In the genomic region with DNA sequence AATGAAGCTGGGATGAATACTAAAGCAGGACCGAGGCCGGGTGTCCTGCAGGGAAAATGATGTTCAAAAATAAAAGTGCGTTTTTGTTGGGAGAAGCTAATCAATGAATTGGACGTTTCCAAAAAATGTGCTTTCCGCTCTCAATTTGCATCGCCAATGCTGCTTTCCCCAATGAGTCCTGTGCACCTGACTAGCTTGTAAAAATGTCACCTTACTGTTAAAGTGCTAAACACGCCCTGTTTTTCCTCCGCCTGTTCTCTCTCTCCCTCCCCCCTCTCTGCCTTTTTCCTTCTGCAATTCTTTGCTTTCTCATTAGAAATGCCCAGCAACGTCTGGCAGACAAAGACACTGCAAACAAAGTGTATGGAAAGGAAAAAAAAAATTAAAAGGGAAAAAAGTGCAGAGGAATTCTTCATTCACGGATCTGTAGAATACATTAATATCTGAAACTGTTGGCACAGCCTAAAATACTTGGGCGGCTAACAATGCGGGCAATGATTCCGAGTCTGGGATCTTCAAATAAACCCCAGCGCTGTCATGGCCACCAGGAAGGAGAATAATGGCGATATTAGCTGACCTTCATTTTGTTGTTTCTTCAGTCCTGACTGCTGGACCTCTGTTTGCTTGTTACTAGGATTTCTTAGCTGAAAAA, we compare ENCODE assay signal across 28 cellular contexts.
A peak's percentile ranks its signal among the peaks of the same experiment; 100 is the strongest.
DNase-seq lines count a peak whose midpoint lies in the region; ATAC-seq and TF ChIP-seq lines count a peak whose summit lies in the region.
"Had no signal": no experiment of that assay in that cellular context is flagged by ENCODE, and none has a peak within 500 bp of the region (broad histone marks: within the 10 kb centered on the region; RNA-seq: fewer than 3 reads in every experiment).

No MANE protein-coding gene starts in this region.

- no peak for TF ChIP-seq CTCF in glutamatergic neuron (IDR thresholded peaks at IDR 0.05; ENCODE audit: partially characterized antibody, unreplicated experiment)

- peak overlapping the region; percentile 4 for H3K27ac ChIP-seq in angular gyrus (ENCODE audit: low read depth, low read length)
- H3K27ac ChIP-seq: foreskin keratinocyte, HL-60, neutrophil, upper lobe of right lung, VCaP had no signal

- H3K9me3 ChIP-seq in neuron (ENCODE audit: low read length): peaks cover 3% of the 10 kb centered on the region
- H3K9me3 ChIP-seq: upper lobe of right lung had no signal

- H3K4me1 ChIP-seq in neuron (ENCODE audit: insufficient read depth, low read length): peaks cover 36% of the 10 kb centered on the region
- H3K4me1 ChIP-seq: foreskin keratinocyte, upper lobe of right lung had no signal

- H2AFZ ChIP-seq in neuron (ENCODE audit: low read depth, low read length): peak overlapping the region; percentile 46

- no peaks in the 10 kb centered on the region for H3K36me3 ChIP-seq in neuron (ENCODE audit: insufficient read depth, low read length)
- H3K36me3 ChIP-seq: neutrophil, upper lobe of right lung had no signal

- no peaks in the 10 kb centered on the region for H3K27me3 ChIP-seq in neuron (ENCODE audit: insufficient read depth, low read length)
- H3K27me3 ChIP-seq: foreskin keratinocyte, neutrophil, upper lobe of right lung had no signal

- H3K4me3 Mint-ChIP-seq in glutamatergic neuron (ENCODE audit: unreplicated experiment): peak overlapping the region; percentile 15
- H3K4me3 Mint-ChIP-seq: activated CD4-positive, alpha-beta T cell treated with anti-CD3 and anti-CD28 coated beads, Interleukin-2, amount 10 ng/mL, durations not matched to agents 7 days and 5 days; activated T-helper 1 cell treated with anti-CD3 and anti-CD28 coated beads, Interleukin-12 subunit alpha, Interleukin-12 subunit beta, Interleukin-2, Interleukin-4 antibody, amounts not matched to agents 30 ng/mL and 10 ng/mL and 1 ng/mL, durations not matched to agents 14 hours and 24 hours and 36 hours; CD8-positive, alpha-beta memory T cell; T-helper 2 cell treated with Interferon-gamma antibody and Interleukin-4, amounts not matched to agents 5 μg/mL and 100 μg/mL, for 36 hours had no signal

- peaks cover 20% of the 10 kb centered on the region for H3K4me1 Mint-ChIP-seq in glutamatergic neuron (ENCODE audit: low read depth, unreplicated experiment)
- H3K4me1 Mint-ChIP-seq: activated CD4-positive, alpha-beta T cell treated with anti-CD3 and anti-CD28 coated beads, Interleukin-2, amount 10 ng/mL, durations not matched to agents 7 days and 5 days had no signal

- DNase-seq in ELF-1 (ENCODE audit: low read depth, low spot score) (peak; percentile 20), glutamatergic neuron (no peak), left cardiac atrium (no peak), NCI-H2171 (lab: John Stamatoyannopoulos, UW) (no peak), LoVo (ENCODE audit: low spot score) (no peak)
- DNase-seq: activated CD4-positive, alpha-beta T cell treated with anti-CD3 and anti-CD28 coated beads, Interleukin-2, amount 10 ng/mL, durations not matched to agents 7 days and 5 days; AML-193; CD8-positive, alpha-beta memory T cell; DMS53; effector CD8-positive, alpha-beta T cell; foreskin keratinocyte; mucosa of descending colon; NCI-H1092; NCI-H2029 treated with DMSO at 0.1 percent for 48 hours; NCI-H446; NCI-H82; small intestine; stimulated activated CD4-positive, alpha-beta T cell treated with anti-CD3 and anti-CD28 coated beads, Interleukin-2, amount 100 ng/mL, for 24 hours; upper lobe of right lung had no signal

- intact Hi-C loops in left cardiac atrium (cut with DNase I): no loop called here

- H3K36me3 Mint-ChIP-seq in glutamatergic neuron (ENCODE audit: unreplicated experiment): peaks cover 21% of the 10 kb centered on the region

- peaks cover 6% of the 10 kb centered on the region for H3K27me3 Mint-ChIP-seq in glutamatergic neuron (ENCODE audit: unreplicated experiment)
- H3K27me3 Mint-ChIP-seq: activated CD4-positive, alpha-beta T cell treated with anti-CD3 and anti-CD28 coated beads, Interleukin-2, amount 10 ng/mL, durations not matched to agents 7 days and 5 days; CD8-positive, alpha-beta memory T cell had no signal

- H3K4me3 ChIP-seq in neuron (ENCODE audit: low read length): no peak overlapping the region
- H3K4me3 ChIP-seq: mucosa of descending colon, upper lobe of right lung had no signal

- ATAC-seq in left cardiac atrium (no peak), GM21737 (IDR thresholded peaks at IDR 0.05; ENCODE audit: unreplicated experiment) (no peak)
- ATAC-seq: activated naive CD4-positive, alpha-beta T cell treated with anti-CD3 and anti-CD28 coated beads, Interleukin-2, amount 50 U/mL, for 72 hours; foreskin keratinocyte; mucosa of descending colon; upper lobe of right lung had no signal

- H3K27ac Mint-ChIP-seq in glutamatergic neuron (ENCODE audit: unreplicated experiment): peak overlapping the region; percentile 28
- H3K27ac Mint-ChIP-seq: activated CD4-positive, alpha-beta T cell treated with anti-CD3 and anti-CD28 coated beads, Interleukin-2, amount 10 ng/mL, durations not matched to agents 7 days and 5 days; activated naive CD4-positive, alpha-beta T cell treated with anti-CD3 and anti-CD28 coated beads, Interleukin-2, amount 50 U/mL, for 72 hours; activated T-helper 1 cell treated with anti-CD3 and anti-CD28 coated beads, Interleukin-12 subunit alpha, Interleukin-12 subunit beta, Interleukin-2, Interleukin-4 antibody, amounts not matched to agents 30 ng/mL and 10 ng/mL and 1 ng/mL, durations not matched to agents 14 hours and 24 hours and 36 hours; CD8-positive, alpha-beta memory T cell; T-helper 2 cell treated with Interferon-gamma antibody and Interleukin-4, amounts not matched to agents 5 μg/mL and 100 μg/mL, for 36 hours had no signal

- peaks cover 7% of the 10 kb centered on the region for H3K9me3 Mint-ChIP-seq in glutamatergic neuron (ENCODE audit: unreplicated experiment)
